In genomic region chr15:52558196-52558595, GRCh38 we compare ENCODE assay signal across 8 cellular contexts. TPM values are rescaled to one million over a fixed set of nuclear protein-coding genes. Genes with fewer than 3 reads are reported as not detected.
DNase-seq lines count a peak whose midpoint lies in the region; ATAC-seq and TF ChIP-seq lines count a peak whose summit lies in the region.

No MANE protein-coding gene starts in this region.

- H3K4me3 Mint-ChIP-seq in activated CD4-positive, alpha-beta T cell treated with anti-CD3 and anti-CD28 coated beads for 36 hours: peak overlapping the region; percentile 63

- in situ Hi-C loops in G401 (cut with HindIII; ENCODE audit: low sequenced_read_pairs): no loop called here

- H3K4me3 ChIP-seq in foreskin fibroblast (ENCODE audit: low read depth in 1 of 2, low read length in 2 of 2): no peak overlapping the region

- peak overlapping the region; percentile 96 for H3K27ac Mint-ChIP-seq in activated CD4-positive, alpha-beta T cell treated with anti-CD3 and anti-CD28 coated beads for 36 hours

- H3K36me3 Mint-ChIP-seq in activated CD4-positive, alpha-beta T cell treated with anti-CD3 and anti-CD28 coated beads for 36 hours (ENCODE audit: low read depth): peaks cover 32% of the 10 kb centered on the region

- ATAC-seq in activated CD4-positive, alpha-beta T cell treated with anti-CD3 and anti-CD28 coated beads for 36 hours: peak; percentile 82
- peak; percentile 63 for ATAC-seq in HG03342 (IDR thresholded peaks at IDR 0.05; ENCODE audit: unreplicated experiment)
- peak; percentile 94 for ATAC-seq in stimulated activated naive CD8-positive, alpha-beta T cell treated with anti-CD3 and anti-CD28 coated beads, Interleukin-15, Interleukin-2, amounts not matched to agents 100 U/mL and 50 U/mL, for 24 hours

- peak; percentile 83 for DNase-seq in activated CD4-positive, alpha-beta T cell treated with anti-CD3 and anti-CD28 coated beads for 36 hours
- DNase-seq in activated CD4-positive, alpha-beta T cell treated with anti-CD3 and anti-CD28 coated beads for 1 hour: no peak
- DNase-seq in activated CD4-positive, alpha-beta T cell treated with anti-CD3 and anti-CD28 coated beads, Interleukin-2, amount 50 U/mL, for 48 hours: peak; percentile 56 to 67
- peak; percentile 41 to 56 for DNase-seq in foreskin fibroblast
- peak; percentile 45 for DNase-seq in stimulated activated naive CD8-positive, alpha-beta T cell treated with anti-CD3 and anti-CD28 coated beads, Interleukin-15, Interleukin-2, amounts not matched to agents 100 U/mL and 50 U/mL, for 24 hours
- DNase-seq in NCI-H2107 (lab: John Stamatoyannopoulos, UW): no peak
- DNase-seq in G401 (ENCODE audit: low spot score): no peak

- no peaks in the 10 kb centered on the region for H3K27me3 Mint-ChIP-seq in activated CD4-positive, alpha-beta T cell treated with anti-CD3 and anti-CD28 coated beads for 36 hours

- peaks cover 66% of the 10 kb centered on the region for H3K4me1 Mint-ChIP-seq in activated CD4-positive, alpha-beta T cell treated with anti-CD3 and anti-CD28 coated beads for 36 hours

- CTCF ChIA-PET in activated CD4-positive, alpha-beta T cell treated with anti-CD3 and anti-CD28 coated beads for 36 hours (lab: Charles Lee): interaction anchor here (1.0 to 1.2 kb wide), 2 partner anchors 29 to 91 kb away, joined by 3 to 4 read pairs; partner anchors contain the start of gene MYO5A

- intact Hi-C loops in activated CD4-positive, alpha-beta T cell treated with anti-CD3 and anti-CD28 coated beads for 36 hours (cut with DNase I, micrococcal nuclease): loop anchor here (1.0 to 10.0 kb wide), 12 partner anchors 29 to 823 kb away; partner anchors contain the start of genes ATOSA (in 2 of the 2) and LYSMD2 (in 1 of the 2)

- POLR2A ChIA-PET in activated CD4-positive, alpha-beta T cell treated with anti-CD3 and anti-CD28 coated beads for 36 hours (lab: Charles Lee): interaction anchor here (0.6 to 2.2 kb wide), 3 partner anchors 11 to 121 kb away, joined by 3 to 10 read pairs (median 5); partner anchors contain the start of genes ARPP19 and ATOSA

- H3K9me3 Mint-ChIP-seq in activated CD4-positive, alpha-beta T cell treated with anti-CD3 and anti-CD28 coated beads for 36 hours (ENCODE audit: low read depth): no peaks in the 10 kb centered on the region

- TF ChIP-seq CTCF in foreskin fibroblast (IDR thresholded peaks at IDR 0.05; ENCODE audit: low read depth, low read length): no peak

RNA-seq across cellular contexts. Expression of gene ARPP19, which starts 10.6 kb away (rescaled TPM):
- 100 to 1,000 TPM; 141 to 185 TPM for total RNA-seq in activated CD4-positive, alpha-beta T cell treated with anti-CD3 and anti-CD28 coated beads for 36 hours
- total RNA-seq in G401 (2014; rRNA removed; shearing (Covaris generic)): 30.8 and 60.3 TPM in 2 replicates

RNA-seq across cellular contexts. Expression of gene MYO5A, which starts 29.5 kb away (rescaled TPM):
- 10 to 100 TPM; 22.5 TPM for total RNA-seq in activated CD4-positive, alpha-beta T cell treated with anti-CD3 and anti-CD28 coated beads for 36 hours
- 5.5 and 10.0 TPM in 2 replicates for total RNA-seq in G401 (2014; rRNA removed; shearing (Covaris generic))

Comparison
In these comparisons a context has a peak if more than half of its experiments do, and no peak if none do; other contexts are left out.
1. DNase-seq: peak in activated CD4-positive, alpha-beta T cell treated with anti-CD3 and anti-CD28 coated beads for 36 hours (single experiment), activated CD4-positive, alpha-beta T cell treated with anti-CD3 and anti-CD28 coated beads, Interleukin-2, amount 50 U/mL, for 48 hours (2 of 2), foreskin fibroblast (2 of 2) and stimulated activated naive CD8-positive, alpha-beta T cell treated with anti-CD3 and anti-CD28 coated beads, Interleukin-15, Interleukin-2, amounts not matched to agents 100 U/mL and 50 U/mL, for 24 hours (single experiment); none in activated CD4-positive, alpha-beta T cell treated with anti-CD3 and anti-CD28 coated beads for 1 hour (single experiment), NCI-H2107 (single experiment) and G401 (single experiment).
2. Peak in every context shown above with its lines, with median percentiles within 50 percentile points of each other: ATAC-seq.